ENCODE assay signal across 19 cellular contexts in genomic region chr15:47822066-47822465, GRCh38.
DNase-seq lines count a peak whose midpoint lies in the region; ATAC-seq and TF ChIP-seq lines count a peak whose summit lies in the region.
"Had no signal": no experiment of that assay in that cellular context is flagged by ENCODE, and none has a peak within 500 bp of the region (broad histone marks: within the 10 kb centered on the region; RNA-seq: fewer than 3 reads in every experiment).

No MANE protein-coding gene starts in this region.

- H3K27ac ChIP-seq in cardiac muscle cell (peak overlapping the region; percentile 29), foreskin keratinocyte (peak overlapping the region; percentile 64), spleen (no peak overlapping the region), dorsolateral prefrontal cortex (peak overlapping the region in 2 of 59 donors; percentile 23 to 36)
- H3K27ac ChIP-seq: GM23248, HL-60 had no signal

- intact Hi-C loops in left cardiac atrium (cut with DNase I), result no loop called here
- intact Hi-C loops in spleen (cut with DNase I; ENCODE audit: low total_unique reads), result no loop called here
- intact Hi-C loops in dorsolateral prefrontal cortex (cut with DNase I), result no loop called here

- H3K27me3 ChIP-seq in cardiac muscle cell (no peaks in the 10 kb centered on the region), foreskin keratinocyte (no peaks in the 10 kb centered on the region), spleen (replicated peaks in 1 of 7) (peaks cover 0 to 4% (median 0%) of the 10 kb centered on the region in 7 donors), dorsolateral prefrontal cortex (no peaks in the 10 kb centered on the region)

- H3K4me3 Mint-ChIP-seq in nephron progenitor cell, result no peak overlapping the region
- H3K4me3 Mint-ChIP-seq: HFFc6 had no signal

- H3K4me1 ChIP-seq in cardiac muscle cell (ENCODE audit: low read depth), result peaks cover 38% of the 10 kb centered on the region
- peaks cover 20% of the 10 kb centered on the region for H3K4me1 ChIP-seq in foreskin keratinocyte
- H3K4me1 ChIP-seq in spleen, result no peaks in the 10 kb centered on the region

- WGBS in spleen, 5 donors, result 87 to 92% (median 88%) methylated on average over 4 of the region's 4 CpGs

- H3K9me3 ChIP-seq in cardiac muscle cell (ENCODE audit: low read depth) (no peaks in the 10 kb centered on the region), spleen (no peaks in the 10 kb centered on the region)

- H3K4me3 ChIP-seq in cardiac muscle cell (no peak overlapping the region), spleen (no peak overlapping the region), dorsolateral prefrontal cortex (no peak overlapping the region)
- H3K4me3 ChIP-seq: GM23248, K562 had no signal

- TF ChIP-seq CTCF in cardiac muscle cell (IDR thresholded peaks at IDR 0.05; ENCODE audit: low read depth, low read length) (no peak), foreskin keratinocyte (conservative IDR thresholded peaks at IDR 0.05) (no peak), nephron progenitor cell (IDR thresholded peaks at IDR 0.05) (no peak), spleen (IDR thresholded peaks at IDR 0.05 in 8 of 11, conservative IDR thresholded peaks at IDR 0.05 in 3 of 11) (no peak), dorsolateral prefrontal cortex (IDR thresholded peaks at IDR 0.05 in 54 of 56, conservative IDR thresholded peaks at IDR 0.05 in 2 of 56; ENCODE audit: low read depth in 1 of 56, partially characterized antibody in 56 of 56) (no peak)

- TF ChIP-seq POLR2A in spleen (IDR thresholded peaks at IDR 0.05), result no peak

- H3K36me3 Mint-ChIP-seq in nephron progenitor cell (ENCODE audit: low read depth), result no peaks in the 10 kb centered on the region

- peak overlapping the region; percentile 88 for H3K27ac Mint-ChIP-seq in nephron progenitor cell
- H3K27ac Mint-ChIP-seq: HFFc6 had no signal

- H3K36me3 ChIP-seq in cardiac muscle cell, result no peaks in the 10 kb centered on the region
- no peaks in the 10 kb centered on the region for H3K36me3 ChIP-seq in spleen

- peaks cover 73% of the 10 kb centered on the region for H3K4me1 Mint-ChIP-seq in nephron progenitor cell

- ATAC-seq in left cardiac atrium (no peak), foreskin keratinocyte (no peak)
- ATAC-seq: K562, PC-3 had no signal

- H3K9me3 Mint-ChIP-seq in nephron progenitor cell, result no peaks in the 10 kb centered on the region
- H3K9me3 Mint-ChIP-seq: HFFc6 had no signal

- DNase-seq in cardiac muscle cell (ENCODE audit: low read depth in 1 of 2, low spot score in 1 of 2) (no peak), left cardiac atrium (no peak), foreskin keratinocyte (no peak), nephron progenitor cell (peak; percentile 30), spleen (no peak), NCI-H526 treated with DMSO at 0.1 percent for 48 hours (lab: John Stamatoyannopoulos, UW) (no peak), dorsolateral prefrontal cortex (no peak)
- no peak for DNase-seq in activated CD4-positive, alpha-beta T cell treated with anti-CD3 and anti-CD28 coated beads, Interleukin-2, amount 50 U/mL, for 48 hours
- DNase-seq: Calu3, DMS79, GM23248, HFFc6, NCI-H1436 treated with DMSO at 0.1 percent for 48 hours, NCI-H2081 treated with DMSO at 0.1 percent for 48 hours, NCI-H2227 treated with DMSO at 0.1 percent for 48 hours, NCI-H524 treated with DMSO at 0.1 percent for 48 hours, PC-3 had no signal

- H3K27me3 Mint-ChIP-seq in nephron progenitor cell (ENCODE audit: low read depth, poor library complexity), result no peaks in the 10 kb centered on the region

Comparison
In these comparisons a context has a peak if more than half of its experiments do, and no peak if none do; other contexts are left out.
1. H3K27ac ChIP-seq: peak in cardiac muscle cell (single experiment) and foreskin keratinocyte (single experiment); none in spleen (0 of 8).